16 cellular contexts compared by ENCODE assay signal in the genomic region with DNA sequence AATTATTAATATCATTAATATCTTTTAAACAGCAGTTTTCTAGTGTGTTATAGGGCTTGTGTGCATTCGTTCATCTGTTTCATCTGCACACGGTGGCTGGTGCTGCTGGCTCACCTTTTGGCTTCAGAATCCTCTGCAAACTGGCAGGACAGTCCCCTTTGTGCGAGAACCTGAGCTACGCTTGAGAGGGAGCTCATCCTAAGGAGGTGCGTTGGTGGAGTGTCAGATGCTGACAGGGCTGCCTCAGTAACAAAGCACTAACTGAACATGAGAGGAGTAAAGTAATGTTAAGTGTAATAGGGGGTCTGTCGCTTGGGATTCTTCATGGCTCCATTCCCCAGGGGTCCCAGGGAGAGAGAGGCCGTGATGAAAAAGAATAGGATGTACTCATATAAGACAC. TPM values are rescaled to one million over a fixed set of nuclear protein-coding genes. Genes with fewer than 3 reads are reported as not detected.
"Had no signal": no experiment of that assay in that cellular context is flagged by ENCODE, and none has a peak within 500 bp of the region (broad histone marks: within the 10 kb centered on the region; RNA-seq: fewer than 3 reads in every experiment).

No MANE protein-coding gene starts in this region.

- H3K9me3 ChIP-seq: right atrium auricular region, SK-N-SH, suprapubic skin had no signal

- H3K36me3 ChIP-seq: brain microvascular endothelial cell, right atrium auricular region, suprapubic skin had no signal

- H3K9ac ChIP-seq: SK-N-SH had no signal

- H3K27ac ChIP-seq: brain microvascular endothelial cell, suprapubic skin had no signal

- H3K4me3 ChIP-seq: right atrium auricular region, suprapubic skin had no signal

- H3K4me2 ChIP-seq: SK-N-SH had no signal

- H3K27me3 ChIP-seq: brain microvascular endothelial cell, right atrium auricular region, suprapubic skin had no signal

- DNase-seq: activated CD4-positive, alpha-beta T cell treated with anti-CD3 and anti-CD28 coated beads, Interleukin-2, amount 10 ng/mL, durations not matched to agents 24 days and 14 days; activated CD8-positive, alpha-beta T cell treated with anti-CD3 and anti-CD28 coated beads, Interleukin-2, amount 10 ng/mL, durations not matched to agents 7 days and 5 days; activated naive CD4-positive, alpha-beta T cell treated with anti-CD3 and anti-CD28 coated beads for 36 hours; activated T-cell treated with anti-CD3 and anti-CD28 coated beads, Interleukin-2, amount 50 U/mL, for 4 hours; brain microvascular endothelial cell; effector memory CD8-positive, alpha-beta T cell; hippocampal formation; islet precursor cell; left colon; midbrain; SK-N-SH; stimulated activated CD4-positive, alpha-beta T cell treated with anti-CD3 and anti-CD28 coated beads, Interleukin-2, amount 100 ng/mL, for 24 hours; T-cell had no signal

- ATAC-seq: activated CD8-positive, alpha-beta T cell treated with anti-CD3 and anti-CD28 coated beads, Interleukin-2, amount 10 ng/mL, durations not matched to agents 7 days and 5 days; activated T-cell treated with anti-CD3 and anti-CD28 coated beads, Interleukin-2, amount 50 U/mL, for 4 hours; effector memory CD8-positive, alpha-beta T cell; left colon; T-cell had no signal

RNA-seq across cellular contexts. Expression of gene ELOVL2, which starts 22.4 kb away (rescaled TPM):
- total RNA-seq: activated CD4-positive, alpha-beta T cell treated with anti-CD3 and anti-CD28 coated beads, Interleukin-2, amount 10 ng/mL, durations not matched to agents 24 days and 14 days; activated CD8-positive, alpha-beta T cell treated with anti-CD3 and anti-CD28 coated beads, Interleukin-2, amount 10 ng/mL, durations not matched to agents 7 days and 5 days; activated naive CD4-positive, alpha-beta T cell treated with anti-CD3 and anti-CD28 coated beads for 36 hours; activated T-cell treated with anti-CD3 and anti-CD28 coated beads, Interleukin-2, amount 50 U/mL, for 4 hours; lung microvascular endothelial cell had no signal
